In genomic region chr1:18927654-18928272, GRCh38 we compare ENCODE assay signal across 1 cellular context.
TF ChIP-seq lines count a peak whose summit lies in the region.

No MANE protein-coding gene starts in this region.

TF ChIP-seq in WTC11, 78 proteins besides CTCF, POLR2A, EP300 and RAD21 (continued from another document):
- TF ChIP-seq ZNF138 (CRISPR knock-in tag; conservative IDR thresholded peaks at IDR 0.05) (no peak), ZNF532 (CRISPR knock-in tag; IDR thresholded peaks at IDR 0.05; ENCODE audit: borderline replicate concordance) (no peak)
